Comparison of ENCODE assay signal across 8 cellular contexts in the genomic region with DNA sequence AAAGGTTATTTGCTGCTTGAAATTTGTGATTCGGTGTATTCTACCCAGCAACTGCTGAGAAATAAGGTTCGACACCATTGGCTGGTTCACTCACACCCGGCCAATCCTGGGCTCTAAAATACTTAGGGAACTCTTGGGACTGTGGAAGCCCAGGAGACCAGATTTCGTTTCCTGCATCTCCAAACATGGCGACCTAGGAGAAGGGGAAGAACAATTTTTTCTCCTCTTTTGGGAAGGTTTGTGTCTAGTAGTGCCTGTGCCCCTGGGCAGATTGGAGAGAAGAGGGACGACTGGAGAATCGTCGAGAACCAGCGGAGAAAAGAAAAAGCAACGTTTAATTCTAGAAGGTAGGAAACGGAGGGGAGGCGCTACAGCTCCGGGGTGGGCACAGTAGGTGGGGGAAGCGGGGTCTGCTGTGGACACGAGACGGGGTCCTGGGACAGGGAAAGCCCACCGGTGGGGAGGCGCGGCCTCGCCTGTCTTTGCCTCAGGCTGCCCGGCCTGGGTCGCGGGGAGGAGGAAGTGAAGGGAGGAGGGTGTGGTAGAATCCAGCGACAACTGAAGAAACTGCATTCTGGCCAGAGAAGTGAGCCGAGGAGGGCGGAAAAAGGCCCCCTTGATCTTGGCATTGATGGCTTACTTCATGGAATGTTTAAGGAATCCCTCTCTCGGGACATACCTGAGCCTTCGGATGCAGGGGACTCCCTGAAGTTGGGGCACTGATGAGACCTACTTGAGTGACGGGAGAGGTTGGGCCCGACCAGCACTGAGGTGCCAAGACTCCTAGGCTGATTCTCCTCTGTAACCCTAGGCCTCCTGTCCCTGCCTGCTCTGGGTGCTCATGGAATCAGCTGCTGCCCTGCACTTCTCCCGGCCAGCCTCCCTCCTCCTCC. TPM values are rescaled to one million over a fixed set of nuclear protein-coding genes. Genes with fewer than 3 reads are reported as not detected.
DNase-seq lines count a peak whose midpoint lies in the region; ATAC-seq, FAIRE-seq and TF ChIP-seq lines count a peak whose summit lies in the region.

Gene BTN2A1, plus strand, starts transcription at position 160 of the 893 bp plus-strand sequence. Its CDS starts 682 bp downstream, at position 842.

- H3K27me3 Mint-ChIP-seq in T-helper 17 cell (no peaks in the 10 kb centered on the region), astrocyte (ENCODE audit: low read depth, unreplicated experiment) (peaks cover 4% of the 10 kb centered on the region)

- peak within 1 kb of the TSS; percentile 94 for H3K9ac ChIP-seq in astrocyte (ENCODE audit: low read length)

- H3K9me3 Mint-ChIP-seq in astrocyte (ENCODE audit: unreplicated experiment) = no peaks in the 10 kb centered on the region

- no peak for FAIRE-seq in astrocyte (lab: Jason Lieb, UNC)

- peak within 1 kb of the TSS; percentile 84 for H3K4me2 ChIP-seq in astrocyte (ENCODE audit: low read length)

- peaks cover 47% of the 10 kb centered on the region for H3K79me2 ChIP-seq in astrocyte (ENCODE audit: insufficient read depth, low read length)

- DNase-seq in NCI-H1694 (lab: John Stamatoyannopoulos, UW) (peak; percentile 84), T-helper 17 cell (peak; percentile 41 to 60 (median 43)), astrocyte (ENCODE audit: low read depth) (peak; percentile 87), right cardiac atrium (peak; percentile 75 to 87 (median 79)), prostate gland (ENCODE audit: low spot score) (peak; percentile 89), aorta (peak; percentile 81 to 85)

- peak within 1 kb of the TSS; percentile 99 for H3K27ac Mint-ChIP-seq in T-helper 17 cell
- H3K27ac Mint-ChIP-seq in astrocyte (ENCODE audit: unreplicated experiment) = peak within 1 kb of the TSS; percentile 100

- H3K9me3 ChIP-seq in T-helper 17 cell (ENCODE audit: control insufficient read depth, low read length, poor library complexity, severe bottlenecking) (no peaks in the 10 kb centered on the region), astrocyte (ENCODE audit: insufficient read depth, low read depth, low read length) (no peaks in the 10 kb centered on the region), right cardiac atrium (ENCODE audit: control insufficient read depth, low read length) (no peaks in the 10 kb centered on the region), prostate gland (no peaks in the 10 kb centered on the region), aorta (ENCODE audit: control insufficient read depth, low read length) (no peaks in the 10 kb centered on the region)

- peaks cover 15% of the 10 kb centered on the region for H3K4me1 ChIP-seq in astrocyte (ENCODE audit: insufficient read depth, low read length)
- H3K4me1 ChIP-seq in right cardiac atrium (ENCODE audit: control insufficient read depth, insufficient read depth, low read length) = peaks cover 12% of the 10 kb centered on the region
- H3K4me1 ChIP-seq in prostate gland (replicated peaks) = peaks cover 16% of the 10 kb centered on the region
- H3K4me1 ChIP-seq in aorta (ENCODE audit: control insufficient read depth in 1 of 2, insufficient read depth in 2 of 2, low read length in 2 of 2) = peaks cover 0 to 5% of the 10 kb centered on the region in 2 donors

- under 1% methylated on average over 31 of the region's 31 CpGs for WGBS in right cardiac atrium
- under 1% methylated on average over 31 of the region's 31 CpGs for WGBS in prostate gland
- WGBS in aorta, 2 donors = 1% methylated on average over 22 to 31 of the region's 31 CpGs

- H3K36me3 ChIP-seq in astrocyte (ENCODE audit: insufficient read depth, low read length) (peaks cover 17% of the 10 kb centered on the region), prostate gland (peaks cover 3 to 8% of the 10 kb centered on the region in 2 donors), aorta (ENCODE audit: control insufficient read depth in 1 of 2, insufficient read depth in 2 of 2, low read length in 1 of 2) (peaks cover 0 to 3% of the 10 kb centered on the region in 2 donors)

- no peaks in the 10 kb centered on the region for H3K27me3 ChIP-seq in astrocyte (ENCODE audit: insufficient read depth, low read length)
- no peaks in the 10 kb centered on the region for H3K27me3 ChIP-seq in right cardiac atrium (ENCODE audit: control insufficient read depth, insufficient read depth)
- H3K27me3 ChIP-seq in prostate gland (replicated peaks; ENCODE audit: insufficient read depth) = no peaks in the 10 kb centered on the region
- no peaks in the 10 kb centered on the region for H3K27me3 ChIP-seq in aorta (ENCODE audit: control insufficient read depth in 1 of 2, insufficient read depth in 2 of 2, low read length in 1 of 2)

- peaks cover 26% of the 10 kb centered on the region for H4K20me1 ChIP-seq in astrocyte (ENCODE audit: insufficient read depth, low read length)

- H3K27ac ChIP-seq in astrocyte (ENCODE audit: low read depth, low read length) (peak within 1 kb of the TSS; percentile 89), right cardiac atrium (ENCODE audit: low read length) (peak within 1 kb of the TSS; percentile 98), prostate gland (peak within 1 kb of the TSS; percentile 93 to 98), aorta (ENCODE audit: low read depth in 1 of 2, low read length in 2 of 2) (peak within 1 kb of the TSS; percentile 82 to 87)

- TF ChIP-seq POLR2A in prostate gland (IDR thresholded peaks at IDR 0.05) = peak; percentile 62

- H3K4me3 Mint-ChIP-seq in T-helper 17 cell (peak within 1 kb of the TSS; percentile 100), astrocyte (ENCODE audit: unreplicated experiment) (peak within 1 kb of the TSS; percentile 100)

- ATAC-seq in GM18499 (IDR thresholded peaks at IDR 0.05; ENCODE audit: insufficient read depth, unreplicated experiment) (peak; percentile 74), HG02938 (IDR thresholded peaks at IDR 0.05; ENCODE audit: unreplicated experiment) (peak; percentile 95), T-helper 17 cell (peak; percentile 98), right cardiac atrium (peak; percentile 99), aorta (ENCODE audit: low FRiP score) (peak; percentile 98)

- H3K4me1 Mint-ChIP-seq in T-helper 17 cell (peaks cover 45% of the 10 kb centered on the region), astrocyte (ENCODE audit: low read depth, unreplicated experiment) (peaks cover 17% of the 10 kb centered on the region)

- TF ChIP-seq CTCF in astrocyte (IDR thresholded peaks at IDR 0.05; ENCODE audit: insufficient read depth, low read depth, low read length) (no peak), prostate gland (IDR thresholded peaks at IDR 0.05) (no peak)

- H3K36me3 Mint-ChIP-seq in T-helper 17 cell (ENCODE audit: low read depth) (peaks cover 12% of the 10 kb centered on the region), astrocyte (ENCODE audit: low read depth, unreplicated experiment) (peaks cover 20% of the 10 kb centered on the region)

- peak within 1 kb of the TSS; percentile 92 for H2AFZ ChIP-seq in astrocyte (ENCODE audit: low read depth, low read length)

- H3K4me3 ChIP-seq in astrocyte (ENCODE audit: insufficient read depth, low read depth, low read length) (peak within 1 kb of the TSS; percentile 82), right cardiac atrium (ENCODE audit: low read length) (peak within 1 kb of the TSS; percentile 95), prostate gland (peak within 1 kb of the TSS; percentile 66 to 81), aorta (ENCODE audit: low read length in 2 of 2) (peak within 1 kb of the TSS; percentile 56 to 89)

- intact Hi-C loops in right cardiac atrium (cut with DNase I) (no loop called here), prostate gland (cut with DNase I) (loop anchor here (5.0 kb wide), 1 partner anchor 64 kb away; no protein-coding TSS in a partner anchor), aorta (cut with DNase I) (no loop called here)

RNA-seq across cellular contexts. Expression of gene BTN2A1, which starts in this region (rescaled TPM):
- total RNA-seq in T-helper 17 cell (10 to 100 TPM; 25.9 to 27.9 TPM), astrocyte (50.4 and 51.5 TPM in 2 replicates), right cardiac atrium (10 to 100 TPM; 17.1 to 26.3 (median 21.1) TPM), prostate gland (10 to 100 TPM; 11.5 to 24.1 TPM), aorta (10 to 100 TPM; 37.6 to 41.6 TPM)
- polyA plus RNA-seq in right cardiac atrium (10.9 TPM), aorta (10 to 100 TPM; 14.1 to 40.4 TPM)

Comparison
In these comparisons a context has a peak if more than half of its experiments do, and no peak if none do; other contexts are left out.
1. Peak in every context shown above with its lines: DNase-seq, ATAC-seq, H3K4me3 ChIP-seq and H3K27ac ChIP-seq.